In genomic region chr17:46910179-46910927, GRCh38 we compare ENCODE assay signal across 1 cellular context.
TF ChIP-seq lines count a peak whose summit lies in the region.

No MANE protein-coding gene starts in this region.

TF ChIP-seq in K562, 482 proteins besides CTCF, POLR2A, EP300 and RAD21 (continued from another document):
- no peak for TF ChIP-seq AFF4 (CRISPR knock-in tag; IDR thresholded peaks at IDR 0.05)
- no peak for TF ChIP-seq NFE2L1 (tag; IDR thresholded peaks at IDR 0.05; ENCODE audit: borderline replicate concordance, low read depth)
- TF ChIP-seq TBL1XR1 (IDR thresholded peaks at IDR 0.05; ENCODE audit: low read length in 2 of 2): no peak
- no peak for TF ChIP-seq GABPA (tag; conservative IDR thresholded peaks at IDR 0.05; ENCODE audit: low read depth)
- TF ChIP-seq ATF3 (IDR thresholded peaks at IDR 0.05): no peak
- TF ChIP-seq ATF3 (CRISPR knock-in tag; conservative IDR thresholded peaks at IDR 0.05): no peak
- no peak for TF ChIP-seq TCFL5 (CRISPR knock-in tag; conservative IDR thresholded peaks at IDR 0.05)
- TF ChIP-seq ELF1 (tag; IDR thresholded peaks at IDR 0.05): no peak
- no peak for TF ChIP-seq ZNF282 (CRISPR knock-in tag; IDR thresholded peaks at IDR 0.05)
- TF ChIP-seq KAT7 (CRISPR knock-in tag; IDR thresholded peaks at IDR 0.05; ENCODE audit: borderline replicate concordance): no peak
- no peak for TF ChIP-seq ZNF79 (CRISPR knock-in tag; IDR thresholded peaks at IDR 0.05; ENCODE audit: low read depth)
- no peak for TF ChIP-seq ZNF436 (CRISPR knock-in tag; IDR thresholded peaks at IDR 0.05)
- TF ChIP-seq, protein P1, sequence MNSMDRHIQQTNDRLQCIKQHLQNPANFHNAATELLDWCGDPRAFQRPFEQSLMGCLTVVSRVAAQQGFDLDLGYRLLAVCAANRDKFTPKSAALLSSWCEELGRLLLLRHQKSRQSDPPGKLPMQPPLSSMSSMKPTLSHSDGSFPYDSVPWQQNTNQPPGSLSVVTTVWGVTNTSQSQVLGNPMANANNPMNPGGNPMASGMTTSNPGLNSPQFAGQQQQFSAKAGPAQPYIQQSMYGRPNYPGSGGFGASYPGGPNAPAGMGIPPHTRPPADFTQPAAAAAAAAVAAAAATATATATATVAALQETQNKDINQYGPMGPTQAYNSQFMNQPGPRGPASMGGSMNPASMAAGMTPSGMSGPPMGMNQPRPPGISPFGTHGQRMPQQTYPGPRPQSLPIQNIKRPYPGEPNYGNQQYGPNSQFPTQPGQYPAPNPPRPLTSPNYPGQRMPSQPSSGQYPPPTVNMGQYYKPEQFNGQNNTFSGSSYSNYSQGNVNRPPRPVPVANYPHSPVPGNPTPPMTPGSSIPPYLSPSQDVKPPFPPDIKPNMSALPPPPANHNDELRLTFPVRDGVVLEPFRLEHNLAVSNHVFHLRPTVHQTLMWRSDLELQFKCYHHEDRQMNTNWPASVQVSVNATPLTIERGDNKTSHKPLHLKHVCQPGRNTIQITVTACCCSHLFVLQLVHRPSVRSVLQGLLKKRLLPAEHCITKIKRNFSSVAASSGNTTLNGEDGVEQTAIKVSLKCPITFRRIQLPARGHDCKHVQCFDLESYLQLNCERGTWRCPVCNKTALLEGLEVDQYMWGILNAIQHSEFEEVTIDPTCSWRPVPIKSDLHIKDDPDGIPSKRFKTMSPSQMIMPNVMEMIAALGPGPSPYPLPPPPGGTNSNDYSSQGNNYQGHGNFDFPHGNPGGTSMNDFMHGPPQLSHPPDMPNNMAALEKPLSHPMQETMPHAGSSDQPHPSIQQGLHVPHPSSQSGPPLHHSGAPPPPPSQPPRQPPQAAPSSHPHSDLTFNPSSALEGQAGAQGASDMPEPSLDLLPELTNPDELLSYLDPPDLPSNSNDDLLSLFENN (IDR thresholded peaks at IDR 0.05; ENCODE audit: low read depth in 2 of 2, low read length in 2 of 2): no peak
TF ChIP-seq in K562: peak in this region for 0.
